Comparison of ENCODE assay signal across 10 cellular contexts in the genomic region with DNA sequence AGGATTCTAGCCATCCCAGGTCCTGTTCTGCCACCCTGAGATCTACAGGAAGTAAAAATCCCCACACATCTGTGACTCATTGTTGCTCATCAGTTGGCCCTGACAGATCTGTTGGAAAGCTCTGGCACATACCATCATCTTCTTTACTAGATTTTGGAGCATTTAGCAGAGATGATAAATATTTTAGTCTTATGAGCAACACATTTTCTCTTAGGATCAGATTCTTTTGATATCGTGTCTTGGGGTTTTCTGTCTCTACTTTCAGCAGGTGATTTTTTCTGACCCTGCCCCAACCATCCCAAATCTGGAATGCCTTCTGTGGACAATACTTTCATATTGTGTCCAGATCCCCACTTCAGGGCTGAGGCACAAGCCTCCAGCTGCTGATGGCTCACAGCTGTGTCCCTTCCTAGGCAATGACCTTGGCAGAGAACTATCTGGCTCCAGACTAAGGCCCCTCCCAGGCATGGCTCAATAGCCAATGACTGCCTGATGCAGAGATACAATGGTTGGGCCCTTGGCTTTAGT.
A peak's percentile ranks its signal among the peaks of the same experiment; 100 is the strongest.
DNase-seq lines count a peak whose midpoint lies in the region; ATAC-seq lines count a peak whose summit lies in the region.
"Had no signal": no experiment of that assay in that cellular context is flagged by ENCODE, and none has a peak within 500 bp of the region (broad histone marks: within the 10 kb centered on the region; RNA-seq: fewer than 3 reads in every experiment).

No MANE protein-coding gene starts in this region.

- peak; percentile 90 for DNase-seq in GM04504 (ENCODE audit: low read depth)
- DNase-seq in SJSA1 (ENCODE audit: low read depth in 1 of 2, low spot score in 2 of 2): peak; percentile 77 to 89
- peak; percentile 52 for DNase-seq in foreskin melanocyte
- DNase-seq in skeletal muscle cell (ENCODE audit: low read depth): peak; percentile 76
- DNase-seq in SKM-1 (lab: John Stamatoyannopoulos, UW; ENCODE audit: unreplicated experiment): no peak
- no peak for DNase-seq in NCI-H187 treated with DMSO at 0.1 percent for 48 hours (lab: John Stamatoyannopoulos, UW)
- DNase-seq in DMS79 treated with DMSO at 0.1 percent for 48 hours (lab: John Stamatoyannopoulos, UW): no peak
- DNase-seq: activated CD8-positive, alpha-beta memory T cell treated with anti-CD3 and anti-CD28 coated beads, Interleukin-2, amount 50 U/mL, for 4 hours had no signal

- H3K36me3 ChIP-seq in SJSA1: no peaks in the 10 kb centered on the region

- H3K4me1 ChIP-seq in SJSA1 (replicated peaks): peaks cover 72% of the 10 kb centered on the region

- no peak for ATAC-seq in GM21360 (IDR thresholded peaks at IDR 0.05; ENCODE audit: unreplicated experiment)
- ATAC-seq: GM12878 had no signal

- no peaks in the 10 kb centered on the region for H3K27me3 ChIP-seq in SJSA1 (replicated peaks)

- no peaks in the 10 kb centered on the region for H3K9me3 ChIP-seq in SJSA1 (replicated peaks)

- peak overlapping the region; percentile 87 for H3K27ac ChIP-seq in SJSA1

- H3K4me3 ChIP-seq in SJSA1 (no peak overlapping the region), skeletal muscle cell (ENCODE audit: low read depth, low read length) (no peak overlapping the region)
- H3K4me3 ChIP-seq: GM12878 had no signal

Comparison
In these comparisons a context has a peak if more than half of its experiments do, and no peak if none do; other contexts are left out.
1. DNase-seq: peak in GM04504 (single experiment), SJSA1 (2 of 2), foreskin melanocyte (single experiment) and skeletal muscle cell (single experiment); none in SKM-1 (single experiment), NCI-H187 treated with DMSO at 0.1 percent for 48 hours (single experiment) and DMS79 treated with DMSO at 0.1 percent for 48 hours (single experiment).